Comparison of ENCODE assay signal across 9 cellular contexts in genomic region chr11:126194121-126194543, GRCh38. TPM values are rescaled to one million over a fixed set of nuclear protein-coding genes. Genes with fewer than 3 reads are reported as not detected.
DNase-seq lines count a peak whose midpoint lies in the region; ATAC-seq and TF ChIP-seq lines count a peak whose summit lies in the region.
"Had no signal": no experiment of that assay in that cellular context is flagged by ENCODE, and none has a peak within 500 bp of the region (broad histone marks: within the 10 kb centered on the region; RNA-seq: fewer than 3 reads in every experiment).

No MANE protein-coding gene starts in this region.

- no peaks in the 10 kb centered on the region for H3K9me3 ChIP-seq in MM.1S (replicated peaks; ENCODE audit: insufficient read depth, low read length)
- peaks cover 20% of the 10 kb centered on the region for H3K9me3 ChIP-seq in endodermal cell (ENCODE audit: control insufficient read depth, low read length)

- H4K20me1 ChIP-seq in MM.1S (ENCODE audit: insufficient read depth, low read length), result no peaks in the 10 kb centered on the region

- H3K4me3 ChIP-seq in MM.1S (ENCODE audit: low read length) (no peak overlapping the region), endodermal cell (ENCODE audit: low read length) (no peak overlapping the region)
- H3K4me3 ChIP-seq: BLaER1 treated with 17β-estradiol and CSF1 and Interleukin-3, amounts not matched to agents 10 nM and 100 nM had no signal

- H3K36me3 Mint-ChIP-seq in endodermal cell (ENCODE audit: low read depth), result peaks cover 62% of the 10 kb centered on the region

- ATAC-seq in GM21786 (IDR thresholded peaks at IDR 0.05; ENCODE audit: unreplicated experiment) (no peak), HG03039 (IDR thresholded peaks at IDR 0.05; ENCODE audit: unreplicated experiment) (no peak)

- WGBS in endodermal cell (ENCODE audit: insufficient coverage in 1 of 2, insufficient read length in 1 of 2), 2 experiments, result 74 to 79% methylated on average over 7 to 9 of the region's 9 CpGs

- H3K27me3 ChIP-seq in MM.1S (replicated peaks; ENCODE audit: insufficient read depth, low read length), result no peaks in the 10 kb centered on the region
- H3K27me3 ChIP-seq in endodermal cell (ENCODE audit: control insufficient read depth, insufficient read depth, low read length, poor library complexity, severe bottlenecking), result no peaks in the 10 kb centered on the region
- H3K27me3 ChIP-seq: BLaER1 treated with 17β-estradiol and CSF1 and Interleukin-3, amounts not matched to agents 10 nM and 100 nM had no signal

- peaks cover 44% of the 10 kb centered on the region for H3F3A ChIP-seq in MM.1S (ENCODE audit: insufficient read depth, low read length)

- TF ChIP-seq CTCF in MM.1S (IDR thresholded peaks at IDR 0.05; ENCODE audit: low read length), result peak; percentile 72
- peak; percentile 88 for TF ChIP-seq CTCF in endodermal cell (conservative IDR thresholded peaks at IDR 0.05)

- no peak overlapping the region for H3K4me2 ChIP-seq in MM.1S (ENCODE audit: low read depth, low read length)
- H3K4me2 ChIP-seq: BLaER1 treated with 17β-estradiol and CSF1 and Interleukin-3, amounts not matched to agents 10 nM and 100 nM had no signal

- no peak overlapping the region for H3K27ac Mint-ChIP-seq in endodermal cell

- H3K9me2 ChIP-seq in MM.1S (replicated peaks; ENCODE audit: insufficient read depth, low read length), result no peaks in the 10 kb centered on the region

- H3K9ac ChIP-seq in MM.1S (ENCODE audit: low read length), result no peak overlapping the region
- no peak overlapping the region for H3K9ac ChIP-seq in endodermal cell (ENCODE audit: extremely low read depth, low read length, poor library complexity, severe bottlenecking)
- H3K9ac ChIP-seq: BLaER1 treated with 17β-estradiol and CSF1 and Interleukin-3, amounts not matched to agents 10 nM and 100 nM had no signal

- DNase-seq in NCI-H2107 treated with DMSO at 0.1 percent for 48 hours (lab: John Stamatoyannopoulos, UW; ENCODE audit: unreplicated experiment), result peak; percentile 52
- no peak for DNase-seq in NCI-H2107 (lab: John Stamatoyannopoulos, UW)
- peak; percentile 53 for DNase-seq in MM.1S
- peak; percentile 12 for DNase-seq in T follicular helper cell (ENCODE audit: low read depth)
- DNase-seq in endodermal cell, result peak; percentile 70
- DNase-seq in midbrain (lab: John Stamatoyannopoulos, UW), result peak; percentile 22

- no peak overlapping the region for H3K27ac ChIP-seq in MM.1S (ENCODE audit: low read length)
- no peak overlapping the region for H3K27ac ChIP-seq in endodermal cell (ENCODE audit: low read depth, low read length)
- H3K27ac ChIP-seq: BLaER1 treated with 17β-estradiol and CSF1 and Interleukin-3, amounts not matched to agents 10 nM and 100 nM had no signal

- H3K27me3 Mint-ChIP-seq in endodermal cell (ENCODE audit: insufficient read depth), result no peaks in the 10 kb centered on the region

- H2AFZ ChIP-seq in MM.1S (ENCODE audit: low read length), result no peak overlapping the region

- peaks cover 13% of the 10 kb centered on the region for H3K79me2 ChIP-seq in MM.1S (ENCODE audit: low read length)

- H3K36me3 ChIP-seq in MM.1S (replicated peaks; ENCODE audit: insufficient read depth, low read length) (peaks cover 6% of the 10 kb centered on the region; the same call in 1 of the 2 replicates), endodermal cell (ENCODE audit: control insufficient read depth, insufficient read depth, low read length) (peaks cover 62% of the 10 kb centered on the region)

- no peaks in the 10 kb centered on the region for H3K4me1 Mint-ChIP-seq in endodermal cell

- peaks cover 40% of the 10 kb centered on the region for H3K4me1 ChIP-seq in MM.1S (ENCODE audit: low read length)
- H3K4me1 ChIP-seq in endodermal cell (ENCODE audit: control insufficient read depth, insufficient read depth, low read length), result no peaks in the 10 kb centered on the region

- peaks cover 27% of the 10 kb centered on the region for H3K9me3 Mint-ChIP-seq in endodermal cell

- H3K4me3 Mint-ChIP-seq in endodermal cell, result no peak overlapping the region

RNA-seq across cellular contexts. Expression of gene RPUSD4, which starts 17.3 kb away (rescaled TPM):
- total RNA-seq in endodermal cell, result 10 to 100 TPM; 36.8 to 37.7 TPM
- 29.1 TPM for polyA plus RNA-seq in endodermal cell (2013, experiment 1 of 2)
- 28.5 TPM for polyA plus RNA-seq in endodermal cell (2013, experiment 2 of 2)

RNA-seq across cellular contexts. Expression of gene FAM118B, which starts 17.4 kb away (rescaled TPM):
- total RNA-seq in endodermal cell, result 10 to 100 TPM; 40.1 to 40.8 TPM
- polyA plus RNA-seq in endodermal cell (2013, experiment 1 of 2), result 28.2 TPM
- polyA plus RNA-seq in endodermal cell (2013, experiment 2 of 2), result 33.3 TPM
